ENCODE assay signal across 1 cellular context in the genomic region with DNA sequence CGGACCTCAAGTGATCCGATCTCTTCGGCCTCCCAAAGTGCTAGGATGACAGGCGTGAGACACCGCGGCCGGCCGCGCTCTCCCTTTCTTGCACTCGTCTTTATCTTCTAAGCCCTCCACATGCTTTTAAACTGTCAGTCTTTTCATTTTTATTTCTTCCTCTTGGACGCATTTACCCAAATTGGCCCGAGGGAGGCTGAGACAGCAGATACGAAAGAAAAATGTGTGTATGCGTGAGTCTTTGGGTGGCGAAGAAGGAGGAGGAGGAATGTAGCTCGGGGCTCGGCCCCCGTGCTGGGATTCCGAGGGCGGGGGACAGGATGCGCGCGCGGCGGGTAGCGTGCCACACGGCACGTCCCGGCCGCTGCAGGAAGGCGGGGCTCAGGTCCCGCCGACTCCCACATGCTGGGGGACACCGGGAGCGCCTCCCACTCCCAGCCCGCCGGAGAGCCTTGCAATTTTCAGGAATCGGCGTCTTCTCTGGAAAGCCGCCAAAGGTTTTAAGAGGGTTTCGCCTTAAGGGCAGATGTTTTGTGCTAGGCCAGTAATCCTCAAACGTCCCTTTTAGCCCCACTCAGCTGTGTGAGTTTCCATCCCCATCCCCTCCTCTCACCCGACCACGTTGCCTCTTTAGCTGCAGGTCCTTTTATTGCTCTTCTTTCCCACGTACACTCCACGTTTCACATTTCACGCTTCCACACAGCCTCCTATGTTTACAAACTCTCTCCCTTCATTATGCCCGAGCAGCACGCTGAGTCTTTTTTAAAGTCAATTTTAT.
TF ChIP-seq lines count a peak whose summit lies in the region.

No MANE protein-coding gene starts in this region.

TF ChIP-seq in HEK293, 187 proteins besides CTCF, POLR2A, EP300 and RAD21 (continued from another document and continues in another):
- TF ChIP-seq, protein P1, sequence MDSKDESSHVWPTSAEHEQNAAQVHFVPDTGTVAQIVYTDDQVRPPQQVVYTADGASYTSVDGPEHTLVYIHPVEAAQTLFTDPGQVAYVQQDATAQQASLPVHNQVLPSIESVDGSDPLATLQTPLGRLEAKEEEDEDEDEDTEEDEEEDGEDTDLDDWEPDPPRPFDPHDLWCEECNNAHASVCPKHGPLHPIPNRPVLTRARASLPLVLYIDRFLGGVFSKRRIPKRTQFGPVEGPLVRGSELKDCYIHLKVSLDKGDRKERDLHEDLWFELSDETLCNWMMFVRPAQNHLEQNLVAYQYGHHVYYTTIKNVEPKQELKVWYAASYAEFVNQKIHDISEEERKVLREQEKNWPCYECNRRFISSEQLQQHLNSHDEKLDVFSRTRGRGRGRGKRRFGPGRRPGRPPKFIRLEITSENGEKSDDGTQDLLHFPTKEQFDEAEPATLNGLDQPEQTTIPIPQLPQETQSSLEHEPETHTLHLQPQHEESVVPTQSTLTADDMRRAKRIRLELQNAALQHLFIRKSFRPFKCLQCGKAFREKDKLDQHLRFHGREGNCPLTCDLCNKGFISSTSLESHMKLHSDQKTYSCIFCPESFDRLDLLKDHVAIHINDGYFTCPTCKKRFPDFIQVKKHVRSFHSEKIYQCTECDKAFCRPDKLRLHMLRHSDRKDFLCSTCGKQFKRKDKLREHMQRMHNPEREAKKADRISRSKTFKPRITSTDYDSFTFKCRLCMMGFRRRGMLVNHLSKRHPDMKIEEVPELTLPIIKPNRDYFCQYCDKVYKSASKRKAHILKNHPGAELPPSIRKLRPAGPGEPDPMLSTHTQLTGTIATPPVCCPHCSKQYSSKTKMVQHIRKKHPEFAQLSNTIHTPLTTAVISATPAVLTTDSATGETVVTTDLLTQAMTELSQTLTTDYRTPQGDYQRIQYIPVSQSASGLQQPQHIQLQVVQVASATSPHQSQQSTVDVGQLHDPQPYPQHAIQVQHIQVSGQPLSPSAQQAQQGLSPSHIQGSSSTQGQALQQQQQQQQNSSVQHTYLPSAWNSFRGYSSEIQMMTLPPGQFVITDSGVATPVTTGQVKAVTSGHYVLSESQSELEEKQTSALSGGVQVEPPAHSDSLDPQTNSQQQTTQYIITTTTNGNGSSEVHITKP (tag by site-specific recombination; IDR thresholded peaks at IDR 0.05): peak; percentile 82
- no peak for TF ChIP-seq ZNF510 (tag by site-specific recombination; IDR thresholded peaks at IDR 0.05; ENCODE audit: insufficient replicate concordance)
- TF ChIP-seq GLI2 (tag by site-specific recombination; IDR thresholded peaks at IDR 0.05; ENCODE audit: borderline replicate concordance, low read depth): no peak
- TF ChIP-seq ZNF10 (tag by site-specific recombination; IDR thresholded peaks at IDR 0.05): 0 out of 2 replicates have a peak, but pooled peaks have one; percentile 12
- no peak for TF ChIP-seq ZNF544 (tag by site-specific recombination; IDR thresholded peaks at IDR 0.05)
- TF ChIP-seq SETDB1 (IDR thresholded peaks at IDR 0.05; ENCODE audit: insufficient read length, low read length): peak; percentile 39
- TF ChIP-seq, protein P2, sequence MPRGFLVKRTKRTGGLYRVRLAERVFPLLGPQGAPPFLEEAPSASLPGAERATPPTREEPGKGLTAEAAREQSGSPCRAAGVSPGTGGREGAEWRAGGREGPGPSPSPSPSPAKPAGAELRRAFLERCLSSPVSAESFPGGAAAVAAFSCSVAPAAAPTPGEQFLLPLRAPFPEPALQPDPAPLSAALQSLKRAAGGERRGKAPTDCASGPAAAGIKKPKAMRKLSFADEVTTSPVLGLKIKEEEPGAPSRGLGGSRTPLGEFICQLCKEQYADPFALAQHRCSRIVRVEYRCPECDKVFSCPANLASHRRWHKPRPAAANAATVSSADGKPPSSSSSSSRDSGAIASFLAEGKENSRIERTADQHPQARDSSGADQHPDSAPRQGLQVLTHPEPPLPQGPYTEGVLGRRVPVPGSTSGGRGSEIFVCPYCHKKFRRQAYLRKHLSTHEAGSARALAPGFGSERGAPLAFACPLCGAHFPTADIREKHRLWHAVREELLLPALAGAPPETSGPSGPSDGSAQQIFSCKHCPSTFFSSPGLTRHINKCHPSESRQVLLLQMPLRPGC (tag by site-specific recombination; IDR thresholded peaks at IDR 0.05): 0 out of 2 replicates have a peak, but pooled peaks have one; percentile 8
- no peak for TF ChIP-seq ZNF223 (tag by site-specific recombination; IDR thresholded peaks at IDR 0.05)
- TF ChIP-seq, protein P3, sequence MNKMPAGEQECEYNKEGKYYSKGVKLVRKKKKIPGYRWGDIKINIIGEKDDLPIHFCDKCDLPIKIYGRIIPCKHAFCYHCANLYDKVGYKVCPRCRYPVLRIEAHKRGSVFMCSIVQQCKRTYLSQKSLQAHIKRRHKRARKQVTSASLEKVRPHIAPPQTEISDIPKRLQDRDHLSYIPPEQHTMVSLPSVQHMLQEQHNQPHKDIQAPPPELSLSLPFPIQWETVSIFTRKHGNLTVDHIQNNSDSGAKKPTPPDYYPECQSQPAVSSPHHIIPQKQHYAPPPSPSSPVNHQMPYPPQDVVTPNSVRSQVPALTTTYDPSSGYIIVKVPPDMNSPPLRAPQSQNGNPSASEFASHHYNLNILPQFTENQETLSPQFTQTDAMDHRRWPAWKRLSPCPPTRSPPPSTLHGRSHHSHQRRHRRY (tag by site-specific recombination; IDR thresholded peaks at IDR 0.05): no peak
- TF ChIP-seq ZNF174 (tag by site-specific recombination; IDR thresholded peaks at IDR 0.05): no peak
- no peak for TF ChIP-seq ZNF626 (tag by site-specific recombination; IDR thresholded peaks at IDR 0.05)
- TF ChIP-seq OVOL3 (tag by site-specific recombination; IDR thresholded peaks at IDR 0.05): no peak; the same call in 1 of the 2 replicates
- peak; percentile 24; the same call in 1 of the 2 replicates for TF ChIP-seq ZSCAN23 (tag by site-specific recombination; IDR thresholded peaks at IDR 0.05)
- peak; percentile 30; the same call in 1 of the 2 replicates for TF ChIP-seq ZNF600 (tag by site-specific recombination; IDR thresholded peaks at IDR 0.05)
- TF ChIP-seq, protein P4, sequence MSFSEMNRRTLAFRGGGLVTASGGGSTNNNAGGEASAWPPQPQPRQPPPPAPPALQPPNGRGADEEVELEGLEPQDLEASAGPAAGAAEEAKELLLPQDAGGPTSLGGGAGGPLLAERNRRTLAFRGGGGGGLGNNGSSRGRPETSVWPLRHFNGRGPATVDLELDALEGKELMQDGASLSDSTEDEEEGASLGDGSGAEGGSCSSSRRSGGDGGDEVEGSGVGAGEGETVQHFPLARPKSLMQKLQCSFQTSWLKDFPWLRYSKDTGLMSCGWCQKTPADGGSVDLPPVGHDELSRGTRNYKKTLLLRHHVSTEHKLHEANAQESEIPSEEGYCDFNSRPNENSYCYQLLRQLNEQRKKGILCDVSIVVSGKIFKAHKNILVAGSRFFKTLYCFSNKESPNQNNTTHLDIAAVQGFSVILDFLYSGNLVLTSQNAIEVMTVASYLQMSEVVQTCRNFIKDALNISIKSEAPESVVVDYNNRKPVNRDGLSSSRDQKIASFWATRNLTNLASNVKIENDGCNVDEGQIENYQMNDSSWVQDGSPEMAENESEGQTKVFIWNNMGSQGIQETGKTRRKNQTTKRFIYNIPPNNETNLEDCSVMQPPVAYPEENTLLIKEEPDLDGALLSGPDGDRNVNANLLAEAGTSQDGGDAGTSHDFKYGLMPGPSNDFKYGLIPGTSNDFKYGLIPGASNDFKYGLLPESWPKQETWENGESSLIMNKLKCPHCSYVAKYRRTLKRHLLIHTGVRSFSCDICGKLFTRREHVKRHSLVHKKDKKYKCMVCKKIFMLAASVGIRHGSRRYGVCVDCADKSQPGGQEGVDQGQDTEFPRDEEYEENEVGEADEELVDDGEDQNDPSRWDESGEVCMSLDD (tag by site-specific recombination; IDR thresholded peaks at IDR 0.05): peak; percentile 75; the same call in 1 of the 2 replicates
- TF ChIP-seq ZBTB48 (tag by site-specific recombination; IDR thresholded peaks at IDR 0.05): no peak
- peak; percentile 94 for TF ChIP-seq EGR2 (tag by site-specific recombination; IDR thresholded peaks at IDR 0.05; ENCODE audit: low read depth)
- TF ChIP-seq ZSCAN16 (tag by site-specific recombination; IDR thresholded peaks at IDR 0.05): no peak
- TF ChIP-seq ZNF2 (tag by site-specific recombination; IDR thresholded peaks at IDR 0.05): 0 out of 2 replicates have a peak, but pooled peaks have one; percentile 32
- TF ChIP-seq, protein P5, sequence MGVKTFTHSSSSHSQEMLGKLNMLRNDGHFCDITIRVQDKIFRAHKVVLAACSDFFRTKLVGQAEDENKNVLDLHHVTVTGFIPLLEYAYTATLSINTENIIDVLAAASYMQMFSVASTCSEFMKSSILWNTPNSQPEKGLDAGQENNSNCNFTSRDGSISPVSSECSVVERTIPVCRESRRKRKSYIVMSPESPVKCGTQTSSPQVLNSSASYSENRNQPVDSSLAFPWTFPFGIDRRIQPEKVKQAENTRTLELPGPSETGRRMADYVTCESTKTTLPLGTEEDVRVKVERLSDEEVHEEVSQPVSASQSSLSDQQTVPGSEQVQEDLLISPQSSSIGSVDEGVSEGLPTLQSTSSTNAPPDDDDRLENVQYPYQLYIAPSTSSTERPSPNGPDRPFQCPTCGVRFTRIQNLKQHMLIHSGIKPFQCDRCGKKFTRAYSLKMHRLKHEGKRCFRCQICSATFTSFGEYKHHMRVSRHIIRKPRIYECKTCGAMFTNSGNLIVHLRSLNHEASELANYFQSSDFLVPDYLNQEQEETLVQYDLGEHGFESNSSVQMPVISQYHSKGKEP (tag by site-specific recombination; IDR thresholded peaks at IDR 0.05): peak; percentile 78
- TF ChIP-seq, protein P6, sequence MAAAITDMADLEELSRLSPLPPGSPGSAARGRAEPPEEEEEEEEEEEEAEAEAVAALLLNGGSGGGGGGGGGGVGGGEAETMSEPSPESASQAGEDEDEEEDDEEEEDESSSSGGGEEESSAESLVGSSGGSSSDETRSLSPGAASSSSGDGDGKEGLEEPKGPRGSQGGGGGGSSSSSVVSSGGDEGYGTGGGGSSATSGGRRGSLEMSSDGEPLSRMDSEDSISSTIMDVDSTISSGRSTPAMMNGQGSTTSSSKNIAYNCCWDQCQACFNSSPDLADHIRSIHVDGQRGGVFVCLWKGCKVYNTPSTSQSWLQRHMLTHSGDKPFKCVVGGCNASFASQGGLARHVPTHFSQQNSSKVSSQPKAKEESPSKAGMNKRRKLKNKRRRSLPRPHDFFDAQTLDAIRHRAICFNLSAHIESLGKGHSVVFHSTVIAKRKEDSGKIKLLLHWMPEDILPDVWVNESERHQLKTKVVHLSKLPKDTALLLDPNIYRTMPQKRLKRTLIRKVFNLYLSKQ (tag by site-specific recombination; IDR thresholded peaks at IDR 0.05; ENCODE audit: borderline replicate concordance): no peak
- TF ChIP-seq ZXDB (tag by site-specific recombination; IDR thresholded peaks at IDR 0.05): peak; percentile 67; the same call in 1 of the 2 replicates
- TF ChIP-seq SP3 (tag by site-specific recombination; IDR thresholded peaks at IDR 0.05): peak; percentile 73
- no peak for TF ChIP-seq ZNF394 (tag by site-specific recombination; IDR thresholded peaks at IDR 0.05; ENCODE audit: borderline replicate concordance)
- TF ChIP-seq ZNF514 (tag by site-specific recombination; IDR thresholded peaks at IDR 0.05): no peak
- TF ChIP-seq ZNF791 (tag by site-specific recombination; IDR thresholded peaks at IDR 0.05): no peak
- peak; percentile 83 for TF ChIP-seq SP7 (tag by site-specific recombination; IDR thresholded peaks at IDR 0.05)
- TF ChIP-seq ZNF843 (tag by site-specific recombination; IDR thresholded peaks at IDR 0.05): no peak; the same call in none of the 2 replicates
- no peak for TF ChIP-seq ZNF785 (tag by site-specific recombination; IDR thresholded peaks at IDR 0.05)
- no peak for TF ChIP-seq ZNF138 (tag by site-specific recombination; IDR thresholded peaks at IDR 0.05; ENCODE audit: borderline replicate concordance)
- no peak; the same call in 1 of the 2 replicates for TF ChIP-seq HOXD13 (CRISPR knock-in tag; IDR thresholded peaks at IDR 0.05; ENCODE audit: borderline replicate concordance)
- TF ChIP-seq ZNF433 (tag by site-specific recombination; IDR thresholded peaks at IDR 0.05; ENCODE audit: low read depth): no peak
- TF ChIP-seq, protein P7, sequence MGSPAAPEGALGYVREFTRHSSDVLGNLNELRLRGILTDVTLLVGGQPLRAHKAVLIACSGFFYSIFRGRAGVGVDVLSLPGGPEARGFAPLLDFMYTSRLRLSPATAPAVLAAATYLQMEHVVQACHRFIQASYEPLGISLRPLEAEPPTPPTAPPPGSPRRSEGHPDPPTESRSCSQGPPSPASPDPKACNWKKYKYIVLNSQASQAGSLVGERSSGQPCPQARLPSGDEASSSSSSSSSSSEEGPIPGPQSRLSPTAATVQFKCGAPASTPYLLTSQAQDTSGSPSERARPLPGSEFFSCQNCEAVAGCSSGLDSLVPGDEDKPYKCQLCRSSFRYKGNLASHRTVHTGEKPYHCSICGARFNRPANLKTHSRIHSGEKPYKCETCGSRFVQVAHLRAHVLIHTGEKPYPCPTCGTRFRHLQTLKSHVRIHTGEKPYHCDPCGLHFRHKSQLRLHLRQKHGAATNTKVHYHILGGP (tag by site-specific recombination; IDR thresholded peaks at IDR 0.05): peak; percentile 65
- TF ChIP-seq, protein P8, sequence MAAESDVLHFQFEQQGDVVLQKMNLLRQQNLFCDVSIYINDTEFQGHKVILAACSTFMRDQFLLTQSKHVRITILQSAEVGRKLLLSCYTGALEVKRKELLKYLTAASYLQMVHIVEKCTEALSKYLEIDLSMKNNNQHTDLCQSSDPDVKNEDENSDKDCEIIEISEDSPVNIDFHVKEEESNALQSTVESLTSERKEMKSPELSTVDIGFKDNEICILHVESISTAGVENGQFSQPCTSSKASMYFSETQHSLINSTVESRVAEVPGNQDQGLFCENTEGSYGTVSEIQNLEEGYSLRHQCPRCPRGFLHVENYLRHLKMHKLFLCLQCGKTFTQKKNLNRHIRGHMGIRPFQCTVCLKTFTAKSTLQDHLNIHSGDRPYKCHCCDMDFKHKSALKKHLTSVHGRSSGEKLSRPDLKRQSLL (tag by site-specific recombination; IDR thresholded peaks at IDR 0.05): no peak
- peak; percentile 79 for TF ChIP-seq ZNF335 (tag by site-specific recombination; conservative IDR thresholded peaks at IDR 0.05)
- no peak for TF ChIP-seq ZNF768 (tag by site-specific recombination; IDR thresholded peaks at IDR 0.05)
- TF ChIP-seq KLF9 (tag by site-specific recombination; IDR thresholded peaks at IDR 0.05; ENCODE audit: low read depth): peak; percentile 69; the same call in 1 of the 2 replicates
- peak; percentile 77 for TF ChIP-seq SP2 (tag by site-specific recombination; IDR thresholded peaks at IDR 0.05)
- TF ChIP-seq ZNF112 (tag by site-specific recombination; IDR thresholded peaks at IDR 0.05): no peak
- TF ChIP-seq ZNF221 (tag by site-specific recombination; IDR thresholded peaks at IDR 0.05; ENCODE audit: borderline replicate concordance): no peak
- no peak for TF ChIP-seq ZFP41 (tag by site-specific recombination; IDR thresholded peaks at IDR 0.05; ENCODE audit: borderline replicate concordance)
- no peak for TF ChIP-seq ZNF121 (tag by site-specific recombination; IDR thresholded peaks at IDR 0.05)
- no peak for TF ChIP-seq ZNF354C (tag by site-specific recombination; IDR thresholded peaks at IDR 0.05; ENCODE audit: borderline replicate concordance, low read depth)
- TF ChIP-seq BCL11B (tag by site-specific recombination; IDR thresholded peaks at IDR 0.05; ENCODE audit: low read depth): no peak
- peak; percentile 99 for TF ChIP-seq MZF1 (tag by site-specific recombination; IDR thresholded peaks at IDR 0.05; ENCODE audit: borderline replicate concordance)
- TF ChIP-seq, protein P9, sequence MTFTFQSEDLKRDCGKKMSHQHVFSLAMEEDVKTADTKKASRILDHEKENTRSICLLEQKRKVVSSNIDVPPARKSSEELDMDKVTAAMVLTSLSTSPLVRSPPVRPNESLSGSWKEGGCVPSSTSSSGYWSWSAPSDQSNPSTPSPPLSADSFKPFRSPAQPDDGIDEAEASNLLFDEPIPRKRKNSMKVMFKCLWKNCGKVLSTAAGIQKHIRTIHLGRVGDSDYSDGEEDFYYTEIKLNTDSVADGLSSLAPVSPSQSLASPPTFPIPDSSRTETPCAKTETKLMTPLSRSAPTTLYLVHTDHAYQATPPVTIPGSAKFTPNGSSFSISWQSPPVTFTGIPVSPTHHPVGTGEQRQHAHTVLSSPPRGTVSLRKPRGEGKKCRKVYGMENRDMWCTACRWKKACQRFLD (tag by site-specific recombination; IDR thresholded peaks at IDR 0.05): no peak
